19 cellular contexts compared by ENCODE assay signal in the genomic region with DNA sequence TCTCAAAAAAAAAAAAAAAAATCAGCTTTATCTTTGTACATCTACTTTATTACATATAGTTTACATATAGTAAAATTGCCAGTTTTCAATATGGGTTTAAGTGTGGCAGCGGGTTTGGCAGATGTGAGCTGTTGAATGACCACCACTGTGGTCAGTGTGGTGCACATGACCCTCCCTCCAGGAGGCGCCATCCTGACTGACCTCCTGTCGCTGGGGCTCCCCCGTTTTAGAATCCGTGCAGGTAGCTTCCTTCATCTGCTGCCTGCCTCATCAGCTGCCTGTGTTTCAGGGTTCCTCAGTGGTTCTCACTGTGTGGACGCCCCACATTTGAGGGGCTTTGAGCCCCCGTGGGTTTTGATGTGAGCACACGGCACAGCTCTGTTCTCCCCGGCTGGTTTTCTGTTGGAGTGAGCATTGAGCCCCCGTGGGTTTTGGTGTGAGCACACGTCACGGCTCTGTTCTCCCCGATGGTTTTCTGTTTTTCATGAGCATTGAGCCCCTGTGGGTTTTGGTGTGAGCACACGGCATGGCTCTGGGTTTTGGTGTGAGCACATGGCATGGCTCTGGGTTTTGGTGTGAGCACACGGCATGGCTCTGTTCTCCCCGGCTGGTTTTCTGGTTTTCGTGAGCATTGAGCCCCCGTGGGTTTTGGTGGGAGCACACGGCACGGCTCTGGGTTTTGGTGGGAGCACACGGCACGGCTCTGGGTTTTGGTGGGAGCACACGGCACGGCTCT. TPM values are rescaled to one million over a fixed set of nuclear protein-coding genes. Genes with fewer than 3 reads are reported as not detected.
DNase-seq lines count a peak whose midpoint lies in the region; ATAC-seq and TF ChIP-seq lines count a peak whose summit lies in the region.
"Had no signal": no experiment of that assay in that cellular context is flagged by ENCODE, and none has a peak within 500 bp of the region (broad histone marks: within the 10 kb centered on the region; RNA-seq: fewer than 3 reads in every experiment).

No MANE protein-coding gene starts in this region.

- H3K4me1 ChIP-seq in heart left ventricle: peaks cover 0 to 24% (median 14%) of the 10 kb centered on the region in 12 donors
- H3K4me1 ChIP-seq: Caco-2 had no signal

- ATAC-seq in left ventricle myocardium superior: no peak
- ATAC-seq in heart left ventricle: no peak
- no peak for ATAC-seq in HG02610 (IDR thresholded peaks at IDR 0.05; ENCODE audit: unreplicated experiment)
- ATAC-seq: Panc1, SK-N-SH treated with all-trans-retinoic acid at 6 μM for 48 hours had no signal

- TF ChIP-seq CTCF in heart left ventricle (IDR thresholded peaks at IDR 0.05) (no peak), chondrocyte (IDR thresholded peaks at IDR 0.05) (no peak), mesothelial cell of epicardium (IDR thresholded peaks at IDR 0.05; ENCODE audit: unreplicated experiment) (peak; percentile 17)

- H3K9me3 ChIP-seq in heart left ventricle (no peaks in the 10 kb centered on the region), KOPT-K1 (ENCODE audit: insufficient read depth, low read length, poor library complexity, severe bottlenecking) (no peaks in the 10 kb centered on the region)
- H3K9me3 ChIP-seq: Caco-2 had no signal

- H3K27me3 ChIP-seq in heart left ventricle: no peaks in the 10 kb centered on the region

- peaks cover 1 to 54% (median 21%) of the 10 kb centered on the region in 9 donors for H3K36me3 ChIP-seq in heart left ventricle
- H3K36me3 ChIP-seq in KOPT-K1 (ENCODE audit: insufficient read depth, low read length): peaks cover 96% of the 10 kb centered on the region

- H3K9me3 Mint-ChIP-seq in chondrocyte (ENCODE audit: low read depth) (no peaks in the 10 kb centered on the region), mesothelial cell of epicardium (no peaks in the 10 kb centered on the region)
- H3K9me3 Mint-ChIP-seq: CD4-positive, CD25-positive, alpha-beta regulatory T cell had no signal

- H3K4me3 Mint-ChIP-seq in chondrocyte (ENCODE audit: unreplicated experiment) (no peak overlapping the region), mesothelial cell of epicardium (no peak overlapping the region)

- intact Hi-C loops in left ventricle myocardium superior (cut with micrococcal nuclease): no loop called here
- intact Hi-C loops in heart left ventricle (cut with DNase I): no loop called here

- peak; percentile 14 for DNase-seq in left ventricle myocardium superior
- DNase-seq in heart left ventricle: no peak
- peak; percentile 44 for DNase-seq in chondrocyte (ENCODE audit: low spot score)
- no peak for DNase-seq in mesothelial cell of epicardium (ENCODE audit: low spot score in 2 of 2, unreplicated experiment in 2 of 2)
- no peak for DNase-seq in SIG-M5 (lab: John Stamatoyannopoulos, UW)
- no peak for DNase-seq in DMS153 (lab: John Stamatoyannopoulos, UW)
- DNase-seq: Caco-2; CD4-positive, CD25-positive, alpha-beta regulatory T cell; Kasumi-1; MM.1S; NCI-H1105 treated with DMSO at 0.1 percent for 48 hours; NCI-H1694 treated with DMSO at 0.1 percent for 48 hours; NCI-H2107; NCI-H2227 treated with DMSO at 0.1 percent for 48 hours; NCI-H524 had no signal

- H3K4me1 Mint-ChIP-seq in chondrocyte (ENCODE audit: low read depth): peaks cover 33% of the 10 kb centered on the region
- peaks cover 19% of the 10 kb centered on the region for H3K4me1 Mint-ChIP-seq in mesothelial cell of epicardium

- 94 to 98% (median 96%) methylated on average over 21 to 24 of the region's 24 CpGs for WGBS in heart left ventricle, 4 donors

- H3K27me3 Mint-ChIP-seq in chondrocyte (ENCODE audit: low read depth): no peaks in the 10 kb centered on the region
- no peaks in the 10 kb centered on the region for H3K27me3 Mint-ChIP-seq in mesothelial cell of epicardium (ENCODE audit: low read depth)
- H3K27me3 Mint-ChIP-seq: CD4-positive, CD25-positive, alpha-beta regulatory T cell had no signal

- TF ChIP-seq POLR2A in heart left ventricle (IDR thresholded peaks at IDR 0.05): no peak

- H3K27ac Mint-ChIP-seq in chondrocyte (ENCODE audit: unreplicated experiment): no peak overlapping the region
- no peak overlapping the region for H3K27ac Mint-ChIP-seq in mesothelial cell of epicardium

- peaks cover 4% of the 10 kb centered on the region for H3K36me3 Mint-ChIP-seq in chondrocyte (ENCODE audit: low read depth)
- H3K36me3 Mint-ChIP-seq in mesothelial cell of epicardium: peaks cover 35% of the 10 kb centered on the region

- H3K4me3 ChIP-seq in heart left ventricle: no peak overlapping the region

- no peak overlapping the region for H3K27ac ChIP-seq in heart left ventricle
- peak overlapping the region; percentile 7 for H3K27ac ChIP-seq in KOPT-K1 (ENCODE audit: low read depth, low read length, poor library complexity, severe bottlenecking)

RNA-seq across cellular contexts. Expression of gene ZNF750, which starts 57.9 kb away (rescaled TPM):
- total RNA-seq in left ventricle myocardium superior: 0.15 TPM
- total RNA-seq in heart left ventricle: under 1 TPM in 2 of 9 donors, not detected in 7; 0.31 to 0.38 TPM
- polyA plus RNA-seq in heart left ventricle: under 1 TPM; 0.08 to 0.17 TPM
- total RNA-seq in chondrocyte: not detected in 3 replicates
- 1.8 to 2.6 TPM (median 2.3 TPM) in 3 replicates for total RNA-seq in mesothelial cell of epicardium
- total RNA-seq: CD4-positive, CD25-positive, alpha-beta regulatory T cell had no signal

Comparison
In these comparisons a context has a peak if more than half of its experiments do, and no peak if none do; other contexts are left out.
1. DNase-seq: peak in left ventricle myocardium superior (single experiment) and chondrocyte (single experiment); none in heart left ventricle (0 of 5), mesothelial cell of epicardium (0 of 2), SIG-M5 (single experiment) and DMS153 (single experiment).